ENCODE assay signal across 9 cellular contexts in genomic region chr11:33016654-33017053, GRCh38. TPM values are rescaled to one million over a fixed set of nuclear protein-coding genes. Genes with fewer than 3 reads are reported as not detected.
DNase-seq lines count a peak whose midpoint lies in the region; ATAC-seq and TF ChIP-seq lines count a peak whose summit lies in the region.
"Had no signal": no experiment of that assay in that cellular context is flagged by ENCODE, and none has a peak within 500 bp of the region (broad histone marks: within the 10 kb centered on the region; RNA-seq: fewer than 3 reads in every experiment).

No MANE protein-coding gene starts in this region.

- intact Hi-C loops in sigmoid colon (cut with DNase I): loop anchor here (10.0 kb wide), 1 partner anchor 52 kb away; no protein-coding TSS in a partner anchor

- H3K4me1 ChIP-seq in HAP-1 (peaks cover 14% of the 10 kb centered on the region), sigmoid colon (peaks cover 0 to 13% (median 10%) of the 10 kb centered on the region in 4 donors)

- ATAC-seq in HG03135 (IDR thresholded peaks at IDR 0.05; ENCODE audit: unreplicated experiment): no peak

- no peak for TF ChIP-seq EP300 in sigmoid colon (IDR thresholded peaks at IDR 0.05)

- H3K9me3 ChIP-seq in HAP-1: no peaks in the 10 kb centered on the region
- H3K9me3 ChIP-seq in sigmoid colon: no peaks in the 10 kb centered on the region

- peak overlapping the region in 3 of 4 donors; percentile 62 to 82 (median 72) for H3K27ac ChIP-seq in sigmoid colon

- 66 to 70% methylated on average over 4 of the region's 4 CpGs for WGBS in sigmoid colon, 2 donors

- no peak for TF ChIP-seq CTCF in foreskin fibroblast (IDR thresholded peaks at IDR 0.05; ENCODE audit: low read depth, low read length)
- TF ChIP-seq CTCF in sigmoid colon (IDR thresholded peaks at IDR 0.05): no peak

- DNase-seq in HAP-1 (ENCODE audit: low spot score in 2 of 2) (peak in 1 of 2 experiments; percentile 35), SW480 (ENCODE audit: low spot score) (peak; percentile 32), foreskin fibroblast (peak in 1 of 2 donors; percentile 20), sigmoid colon (no peak), NCI-H1092 (lab: John Stamatoyannopoulos, UW) (no peak), NCI-H524 (lab: John Stamatoyannopoulos, UW) (no peak)
- no peak for DNase-seq in activated CD4-positive, alpha-beta T cell treated with anti-CD3 and anti-CD28 coated beads, Interleukin-2, amount 50 U/mL, for 1 hour
- DNase-seq: MM.1S had no signal

- peak overlapping the region; percentile 45 for H3K4me3 ChIP-seq in HAP-1
- peak overlapping the region; percentile 60 to 72 for H3K4me3 ChIP-seq in foreskin fibroblast (ENCODE audit: low read depth in 1 of 2, low read length in 2 of 2)
- peak overlapping the region; percentile 40 to 77 (median 66) for H3K4me3 ChIP-seq in sigmoid colon

- H3K36me3 ChIP-seq in HAP-1 (replicated peaks) (no peaks in the 10 kb centered on the region), sigmoid colon (no peaks in the 10 kb centered on the region)

- H3K27me3 ChIP-seq in HAP-1 (ENCODE audit: low read depth): no peaks in the 10 kb centered on the region
- H3K27me3 ChIP-seq in sigmoid colon: no peaks in the 10 kb centered on the region

- in situ Hi-C loops in HAP-1 (cut with MboI; ENCODE audit: low sequenced_read_pairs): no loop called here

- TF ChIP-seq POLR2A in sigmoid colon (IDR thresholded peaks at IDR 0.05): no peak

RNA-seq across cellular contexts. Expression of gene DEPDC7, which starts 1.0 kb away (rescaled TPM):
- total RNA-seq in sigmoid colon: 1 to 10 TPM; 2.0 to 7.5 (median 3.1) TPM
- polyA plus RNA-seq in sigmoid colon: 1 to 10 TPM; 2.0 to 6.5 (median 6.0) TPM

RNA-seq across cellular contexts. Expression of gene TCP11L1, which starts 22.7 kb away (rescaled TPM):
- total RNA-seq in sigmoid colon: 10 to 100 TPM; 38.7 to 70.3 (median 42.7) TPM
- 1 to 10 TPM; 4.2 to 8.1 (median 7.7) TPM for polyA plus RNA-seq in sigmoid colon
